34 cellular contexts compared by ENCODE assay signal in the genomic region with DNA sequence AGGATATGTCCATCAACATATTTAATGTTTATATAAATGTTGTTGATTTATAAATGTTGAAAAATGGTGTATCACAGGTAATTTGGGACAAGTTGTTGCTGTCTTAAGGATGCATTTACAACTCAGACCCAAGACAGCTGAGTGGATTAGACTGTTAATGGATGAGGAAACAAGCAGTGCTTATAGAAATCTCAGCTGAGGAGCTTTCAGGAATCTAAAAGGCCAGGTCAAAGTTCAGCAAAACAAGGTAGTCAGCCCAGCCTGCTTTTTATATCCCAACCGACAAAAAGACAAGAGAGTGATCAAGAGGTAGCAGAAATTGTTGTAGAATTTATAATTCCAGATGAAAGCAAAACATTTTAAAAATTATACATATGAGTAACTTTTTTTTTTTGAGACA.
"Had no signal": no experiment of that assay in that cellular context is flagged by ENCODE, and none has a peak within 500 bp of the region (broad histone marks: within the 10 kb centered on the region; RNA-seq: fewer than 3 reads in every experiment).

No MANE protein-coding gene starts in this region.

- H3K4me2 ChIP-seq: KMS-11 had no signal

- H3K9me3 ChIP-seq: MG63 had no signal

- H3K36me3 ChIP-seq: MG63 had no signal

- H3K9ac ChIP-seq: KMS-11 had no signal

- H3K4me3 ChIP-seq: MG63 had no signal

- H3K27me3 ChIP-seq: MG63 had no signal

- H3K27ac ChIP-seq: KMS-11 had no signal

- DNase-seq: Karpas-422, Kasumi-1, MG63, MM.1S, NCI-H1048, NCI-H1092, NCI-H1092 treated with DMSO at 0.1 percent for 48 hours, NCI-H1105, NCI-H1105 treated with DMSO at 0.1 percent for 48 hours, NCI-H1417, NCI-H1417 treated with DMSO at 0.1 percent for 48 hours, NCI-H1436, NCI-H1436 treated with DMSO at 0.1 percent for 48 hours, NCI-H146, NCI-H1694, NCI-H1694 treated with DMSO at 0.1 percent for 48 hours, NCI-H187, NCI-H187 treated with DMSO at 0.1 percent for 48 hours, NCI-H1930, NCI-H2029, NCI-H2029 treated with DMSO at 0.1 percent for 48 hours, NCI-H2081, NCI-H2081 treated with DMSO at 0.1 percent for 48 hours, NCI-H2107, NCI-H2171, NCI-H2171 treated with DMSO at 0.1 percent for 48 hours, NCI-H2227 treated with DMSO at 0.1 percent for 48 hours, NCI-H226, NCI-H345, NCI-H446, NCI-H446 treated with DMSO at 0.1 percent for 48 hours, NCI-H510A, NCI-H510A treated with DMSO at 0.1 percent for 48 hours had no signal
